ENCODE assay signal across 8 cellular contexts in genomic region chr17:67993153-67993997, GRCh38. TPM values are rescaled to one million over a fixed set of nuclear protein-coding genes. Genes with fewer than 3 reads are reported as not detected.
DNase-seq lines count a peak whose midpoint lies in the region; ATAC-seq, FAIRE-seq and TF ChIP-seq lines count a peak whose summit lies in the region.

No MANE protein-coding gene starts in this region.

- peak overlapping the region; percentile 92 to 95 (median 93) for H3K4me3 Mint-ChIP-seq in CD4-positive, CD25-positive, alpha-beta regulatory T cell

- H2AFZ ChIP-seq in endothelial cell of umbilical vein (ENCODE audit: low read depth, low read length) = peak overlapping the region; percentile 68

- no peaks in the 10 kb centered on the region for H3K9me1 ChIP-seq in endothelial cell of umbilical vein (replicated peaks; ENCODE audit: control insufficient read depth, extremely low read depth, insufficient read depth, low read length)

- no peaks in the 10 kb centered on the region for H3K79me2 ChIP-seq in endothelial cell of umbilical vein (ENCODE audit: control insufficient read depth, insufficient read depth, low read length)

- H3K4me1 ChIP-seq in CD4-positive, CD25-positive, alpha-beta regulatory T cell (ENCODE audit: control insufficient read depth, insufficient read depth, low read length, poor library complexity, severe bottlenecking) = peaks cover 31% of the 10 kb centered on the region
- peaks cover 19% of the 10 kb centered on the region for H3K4me1 ChIP-seq in endothelial cell of umbilical vein (ENCODE audit: control insufficient read depth, extremely low read depth, insufficient read depth, low read length)

- POLR2A ChIA-PET in endothelial cell of umbilical vein (lab: Charles Lee) = interaction anchor here (1.0 kb wide), 1 partner anchor 43 kb away, joined by 6 read pairs; the partner anchor contains the start of gene KPNA2

- H3K36me3 Mint-ChIP-seq in CD4-positive, CD25-positive, alpha-beta regulatory T cell = no peaks in the 10 kb centered on the region

- peaks cover 41% of the 10 kb centered on the region for H3K27me3 Mint-ChIP-seq in CD4-positive, CD25-positive, alpha-beta regulatory T cell

- H3K36me3 ChIP-seq in CD4-positive, CD25-positive, alpha-beta regulatory T cell (ENCODE audit: control insufficient read depth, insufficient read depth, low read length) = no peaks in the 10 kb centered on the region
- peaks cover 0 to 4% of the 10 kb centered on the region in 2 experiments for H3K36me3 ChIP-seq in endothelial cell of umbilical vein (ENCODE audit: control insufficient read depth in 2 of 2, extremely low read depth in 1 of 2, insufficient read depth in 2 of 2, low read length in 2 of 2)

- H3K27me3 ChIP-seq in CD4-positive, CD25-positive, alpha-beta regulatory T cell (ENCODE audit: control insufficient read depth, insufficient read depth, low read length) = peaks cover 4% of the 10 kb centered on the region
- H3K27me3 ChIP-seq in endothelial cell of umbilical vein (ENCODE audit: control insufficient read depth in 2 of 2, insufficient read depth in 2 of 2, low read length in 2 of 2) = no peaks in the 10 kb centered on the region

- H3K9me3 Mint-ChIP-seq in CD4-positive, CD25-positive, alpha-beta regulatory T cell = peaks cover 0 to 4% (median 0%) of the 10 kb centered on the region in 7 donors

- H3K27ac ChIP-seq in CD4-positive, CD25-positive, alpha-beta regulatory T cell (ENCODE audit: insufficient read depth, low read length, poor library complexity, severe bottlenecking) = peak overlapping the region; percentile 51
- peak overlapping the region; percentile 60 for H3K27ac ChIP-seq in endothelial cell of umbilical vein (ENCODE audit: insufficient read depth, low read depth, low read length)

- no peak for TF ChIP-seq POLR2A in endothelial cell of umbilical vein (IDR thresholded peaks at IDR 0.05; ENCODE audit: low read depth, low read length)

- peaks cover 12 to 33% (median 23%) of the 10 kb centered on the region in 4 donors for H3K4me1 Mint-ChIP-seq in CD4-positive, CD25-positive, alpha-beta regulatory T cell

- CTCF ChIA-PET in endothelial cell of umbilical vein (lab: Charles Lee) = interaction anchor here (0.7 to 3.9 kb wide), 2 partner anchors 26 to 51 kb away, joined by 4 to 13 read pairs; no protein-coding TSS in a partner anchor

- peak; percentile 78 to 79 for ATAC-seq in CD4-positive, CD25-positive, alpha-beta regulatory T cell (ENCODE audit: low read depth in 2 of 2)
- ATAC-seq in GM19372 (IDR thresholded peaks at IDR 0.05; ENCODE audit: low read depth, unreplicated experiment) (peak; percentile 77), HG03469 (IDR thresholded peaks at IDR 0.05; ENCODE audit: unreplicated experiment) (peak; percentile 62)

- DNase-seq in CD4-positive, CD25-positive, alpha-beta regulatory T cell = peak; percentile 54 to 81 (median 70)
- DNase-seq in NOMO-1 (lab: John Stamatoyannopoulos, UW; ENCODE audit: unreplicated experiment in 2 of 2) (peak; percentile 58 to 91), endothelial cell of umbilical vein (ENCODE audit: low read depth, low spot score) (peak; percentile 74), middle frontal gyrus (ENCODE audit: extremely low spot score, low spot score) (peak; percentile 77)
- DNase-seq in activated CD8-positive, alpha-beta memory T cell treated with anti-CD3 and anti-CD28 coated beads, Interleukin-2, amount 50 U/mL, for 4 hours = peak; percentile 70
- peak; percentile 47 to 49 for DNase-seq in stimulated activated CD8-positive, alpha-beta memory T cell treated with anti-CD3 and anti-CD28 coated beads, Interleukin-2, amount 100 ng/mL, for 1 hour (ENCODE audit: low read depth in 2 of 2)

- dilution Hi-C loops in endothelial cell of umbilical vein (cut with MboI; ENCODE audit: extremely low pct_ligation_motif_present, low sequenced_read_pairs) = no loop called here

- H4K20me1 ChIP-seq in endothelial cell of umbilical vein (replicated peaks; ENCODE audit: control insufficient read depth, extremely low read depth, insufficient read depth, low read length) = no peaks in the 10 kb centered on the region

- intact Hi-C loops in endothelial cell of umbilical vein (cut with micrococcal nuclease) = no loop called here

- TF ChIP-seq CTCF in endothelial cell of umbilical vein (IDR thresholded peaks at IDR 0.05; ENCODE audit: extremely low read depth in 1 of 2, insufficient read depth in 1 of 2, low read depth in 1 of 2, low read length in 2 of 2) = no peak

- FAIRE-seq in endothelial cell of umbilical vein (lab: Jason Lieb, UNC) = peak; percentile 77

- H3K9ac ChIP-seq in endothelial cell of umbilical vein (replicated peaks; ENCODE audit: extremely low read depth, insufficient read depth, low read length) = peak overlapping the region; percentile 80

- H3K4me3 ChIP-seq in CD4-positive, CD25-positive, alpha-beta regulatory T cell (ENCODE audit: low read depth, low read length) = peak overlapping the region; percentile 68
- peak overlapping the region; percentile 18 to 55 (median 50) for H3K4me3 ChIP-seq in endothelial cell of umbilical vein (replicated peaks in 1 of 3; ENCODE audit: insufficient read depth in 1 of 3, low read depth in 1 of 3, low read length in 3 of 3)

- BruUV-seq in endothelial cell of umbilical vein (replicated peaks; lab: Mats Ljungman, UMichigan) = no TSS peak

- H3K9me3 ChIP-seq in CD4-positive, CD25-positive, alpha-beta regulatory T cell (ENCODE audit: control insufficient read depth in 2 of 2, low read length in 2 of 2) = no peaks in the 10 kb centered on the region
- H3K9me3 ChIP-seq in endothelial cell of umbilical vein (replicated peaks; ENCODE audit: control insufficient read depth, insufficient read depth, low read length) = no peaks in the 10 kb centered on the region

- peak overlapping the region; percentile 48 to 90 (median 85) for H3K27ac Mint-ChIP-seq in CD4-positive, CD25-positive, alpha-beta regulatory T cell

- H3K4me2 ChIP-seq in endothelial cell of umbilical vein (ENCODE audit: insufficient read depth, low read length) = peak overlapping the region; percentile 69

TF ChIP-seq in endothelial cell of umbilical vein, 7 proteins besides CTCF, POLR2A, EP300 and RAD21:
- TF ChIP-seq JUN (IDR thresholded peaks at IDR 0.05; ENCODE audit: borderline replicate concordance, insufficient read depth, insufficient read length, low read depth) = no peak
- TF ChIP-seq POLR2AphosphoS5 (IDR thresholded peaks at IDR 0.05; ENCODE audit: insufficient read depth, low read depth, low read length) = no peak
- TF ChIP-seq EZH2 (IDR thresholded peaks at IDR 0.05; ENCODE audit: borderline replicate concordance, low read depth, low read length, severe bottlenecking) = no peak
- no peak for TF ChIP-seq GATA2 (IDR thresholded peaks at IDR 0.05; ENCODE audit: insufficient read depth, insufficient read length, low read depth, low read length)
- TF ChIP-seq MAX (IDR thresholded peaks at IDR 0.05; ENCODE audit: insufficient read depth, insufficient read length) = no peak
- no peak for TF ChIP-seq MYC (IDR thresholded peaks at IDR 0.05; ENCODE audit: low read depth, low read length)
- TF ChIP-seq FOS (IDR thresholded peaks at IDR 0.05; ENCODE audit: borderline replicate concordance, insufficient read depth, low read length) = no peak

RNA-seq across cellular contexts. Expression of gene C17orf58, which starts 2.9 kb away (rescaled TPM):
- 1.2 TPM for total RNA-seq in CD4-positive, CD25-positive, alpha-beta regulatory T cell
- polyA plus RNA-seq in CD4-positive, CD25-positive, alpha-beta regulatory T cell = 1 to 10 TPM in 2 of 4 donors, under 1 TPM in 2; 0.42 to 2.3 (median 1.3) TPM
- 13.4 and 24.5 TPM in 2 replicates for total RNA-seq in endothelial cell of umbilical vein
- 35.5 and 40.0 TPM in 2 replicates for polyA plus RNA-seq in endothelial cell of umbilical vein
- polyA plus RNA-seq in endothelial cell of umbilical vein (2011; cell fraction: cytosol; rRNA removed) = 28.6 and 34.5 TPM in 2 replicates
- polyA plus RNA-seq in endothelial cell of umbilical vein (2011; cell fraction: nucleus; rRNA removed) = 38.6 and 39.9 TPM in 2 replicates
- polyA plus RNA-seq in endothelial cell of umbilical vein (2012) = 22.3 and 24.3 TPM in 2 replicates
- 25.1 and 29.9 TPM in 2 replicates for polyA minus RNA-seq in endothelial cell of umbilical vein
- 5.3 TPM for polyA minus RNA-seq in endothelial cell of umbilical vein (2011; cell fraction: cytosol; rRNA and poly(A)+ RNA removed)
- 13.5 and 20.5 TPM in 2 replicates for polyA minus RNA-seq in endothelial cell of umbilical vein (2011; cell fraction: nucleus; rRNA and poly(A)+ RNA removed)

RNA-seq across cellular contexts. Expression of gene KPNA2, which starts 42.2 kb away (rescaled TPM):
- total RNA-seq in CD4-positive, CD25-positive, alpha-beta regulatory T cell = 99.3 TPM
- polyA plus RNA-seq in CD4-positive, CD25-positive, alpha-beta regulatory T cell = 10 to 100 TPM; 29.4 to 35.4 (median 31.5) TPM
- 311 and 382 TPM in 2 replicates for total RNA-seq in endothelial cell of umbilical vein
- 252 and 259 TPM in 2 replicates for polyA plus RNA-seq in endothelial cell of umbilical vein
- 238 and 268 TPM in 2 replicates for polyA plus RNA-seq in endothelial cell of umbilical vein (2011; cell fraction: cytosol; rRNA removed)
- polyA plus RNA-seq in endothelial cell of umbilical vein (2011; cell fraction: nucleus; rRNA removed) = 209 and 217 TPM in 2 replicates
- polyA plus RNA-seq in endothelial cell of umbilical vein (2012) = 267 and 391 TPM in 2 replicates
- 488 and 522 TPM in 2 replicates for polyA minus RNA-seq in endothelial cell of umbilical vein
- 278 TPM for polyA minus RNA-seq in endothelial cell of umbilical vein (2011; cell fraction: cytosol; rRNA and poly(A)+ RNA removed)
- polyA minus RNA-seq in endothelial cell of umbilical vein (2011; cell fraction: nucleus; rRNA and poly(A)+ RNA removed) = 156 and 233 TPM in 2 replicates

Comparison
In these comparisons a context has a peak if more than half of its experiments do, and no peak if none do; other contexts are left out.
1. Peak in every context shown above with its lines: DNase-seq, ATAC-seq, H3K4me3 ChIP-seq and H3K27ac ChIP-seq.